ENCODE assay signal across 17 cellular contexts in genomic region chr14:99408286-99408970, GRCh38.
DNase-seq lines count a peak whose midpoint lies in the region; ATAC-seq, FAIRE-seq and TF ChIP-seq lines count a peak whose summit lies in the region.
"Had no signal": no experiment of that assay in that cellular context is flagged by ENCODE, and none has a peak within 500 bp of the region (broad histone marks: within the 10 kb centered on the region; RNA-seq: fewer than 3 reads in every experiment).

No MANE protein-coding gene starts in this region.

- no peak overlapping the region for H3K27ac ChIP-seq in RWPE2 (ENCODE audit: poor library complexity, severe bottlenecking)
- no peak overlapping the region for H3K27ac ChIP-seq in H1 (ENCODE audit: low read depth, low read length)
- H3K27ac ChIP-seq in lung (ENCODE audit: low read depth in 1 of 2, low read length in 1 of 2): peak overlapping the region in 1 of 2 donors; percentile 85

- no peak for TF ChIP-seq RAD21 in H1 (IDR thresholded peaks at IDR 0.05 in 1 of 2, conservative IDR thresholded peaks at IDR 0.05 in 1 of 2; ENCODE audit: low read depth in 2 of 2, low read length in 2 of 2)

- H3K18ac ChIP-seq in H1 (ENCODE audit: extremely low read depth, low read length): no peak overlapping the region

- no peak for TF ChIP-seq EP300 in H1 (IDR thresholded peaks at IDR 0.05; ENCODE audit: borderline replicate concordance in 1 of 2, low read depth in 2 of 2, low read length in 2 of 2)

- no peaks in the 10 kb centered on the region for H3K27me3 ChIP-seq in RWPE2 (ENCODE audit: insufficient read depth, poor library complexity, severe bottlenecking)
- H3K27me3 ChIP-seq in H1 (replicated peaks in 1 of 4; ENCODE audit: control insufficient read depth in 3 of 4, extremely low read depth in 1 of 4, insufficient read depth in 3 of 4, low read length in 3 of 4): no peaks in the 10 kb centered on the region
- H3K27me3 ChIP-seq in lung (ENCODE audit: control insufficient read depth, insufficient read depth): no peaks in the 10 kb centered on the region
- H3K27me3 ChIP-seq: BE2C, MG63 had no signal

- H2BK5ac ChIP-seq in H1 (ENCODE audit: low read depth, low read length): no peak overlapping the region

- TF ChIP-seq POLR2A in H1 (IDR thresholded peaks at IDR 0.05; ENCODE audit: control extremely low read depth in 1 of 2, low read depth in 2 of 2, low read length in 2 of 2): no peak

- no peaks in the 10 kb centered on the region for H3K9me3 Mint-ChIP-seq in stimulated activated effector memory CD8-positive, alpha-beta T cell treated with anti-CD3 and anti-CD28 coated beads, Interleukin-12 subunit alpha, Interleukin-12 subunit beta, amount 100 ng/mL, for 72 hours
- H3K9me3 Mint-ChIP-seq in T-cell: no peaks in the 10 kb centered on the region
- H3K9me3 Mint-ChIP-seq: CD8-positive, alpha-beta T cell had no signal

- H3K9me3 ChIP-seq in RWPE2 (ENCODE audit: severe bottlenecking) (no peaks in the 10 kb centered on the region), H1 (ENCODE audit: insufficient read depth in 2 of 2, low read depth in 1 of 2, low read length in 1 of 2) (no peaks in the 10 kb centered on the region), lung (ENCODE audit: control insufficient read depth in 2 of 2, insufficient read depth in 1 of 2, low read length in 1 of 2) (peaks cover 0 to 2% of the 10 kb centered on the region in 2 donors)
- H3K9me3 ChIP-seq: BE2C, HAP-1, MG63 had no signal

- H3K23ac ChIP-seq in H1 (ENCODE audit: insufficient read length): no peak overlapping the region

- no peaks in the 10 kb centered on the region for H3K27me3 Mint-ChIP-seq in T-cell

- H3K27ac Mint-ChIP-seq in stimulated activated effector memory CD8-positive, alpha-beta T cell treated with anti-CD3 and anti-CD28 coated beads, Interleukin-12 subunit alpha, Interleukin-12 subunit beta, amount 100 ng/mL, for 72 hours: peak overlapping the region; percentile 18
- no peak overlapping the region for H3K27ac Mint-ChIP-seq in T-cell
- H3K27ac Mint-ChIP-seq: CD8-positive, alpha-beta T cell had no signal

- H3K56ac ChIP-seq in H1 (replicated peaks; ENCODE audit: insufficient read length, low read depth, low read length): no peak overlapping the region

- H4K20me1 ChIP-seq in H1 (replicated peaks in 1 of 2; ENCODE audit: control insufficient read depth in 1 of 2, insufficient read depth in 2 of 2, low read length in 2 of 2): no peaks in the 10 kb centered on the region

- H4K8ac ChIP-seq in H1 (ENCODE audit: extremely low read depth, insufficient read depth, low read length): no peak overlapping the region

- no peak overlapping the region for H4K5ac ChIP-seq in H1 (ENCODE audit: insufficient read length, low read depth, low read length)

- no peak overlapping the region for H3K4me3 Mint-ChIP-seq in stimulated activated effector memory CD8-positive, alpha-beta T cell treated with anti-CD3 and anti-CD28 coated beads, Interleukin-12 subunit alpha, Interleukin-12 subunit beta, amount 100 ng/mL, for 72 hours
- no peak overlapping the region for H3K4me3 Mint-ChIP-seq in T-cell
- H3K4me3 Mint-ChIP-seq: CD8-positive, alpha-beta T cell had no signal

- no peak overlapping the region for H2BK15ac ChIP-seq in H1 (ENCODE audit: low read length)

- H3K79me2 ChIP-seq in H1 (ENCODE audit: control insufficient read depth in 1 of 2, insufficient read depth in 2 of 2, low read length in 2 of 2): no peaks in the 10 kb centered on the region

- peaks cover 76% of the 10 kb centered on the region for H3K36me3 Mint-ChIP-seq in stimulated activated effector memory CD8-positive, alpha-beta T cell treated with anti-CD3 and anti-CD28 coated beads, Interleukin-12 subunit alpha, Interleukin-12 subunit beta, amount 100 ng/mL, for 72 hours
- peaks cover 48% of the 10 kb centered on the region for H3K36me3 Mint-ChIP-seq in T-cell

- no peaks in the 10 kb centered on the region for H3K23me2 ChIP-seq in H1 (ENCODE audit: low read depth, low read length)

- H3K9ac ChIP-seq in H1 (replicated peaks in 1 of 4; ENCODE audit: extremely low read depth in 1 of 4, low read depth in 3 of 4, low read length in 3 of 4): no peak overlapping the region

- TF ChIP-seq CTCF in RWPE2 (IDR thresholded peaks at IDR 0.05; ENCODE audit: poor library complexity, severe bottlenecking): no peak
- no peak for TF ChIP-seq CTCF in H1 (IDR thresholded peaks at IDR 0.05; ENCODE audit: control extremely low read depth in 1 of 3, insufficient read depth in 1 of 3, low read depth in 1 of 3, low read length in 3 of 3)
- no peak for TF ChIP-seq CTCF in lung (IDR thresholded peaks at IDR 0.05; ENCODE audit: control extremely low read depth, extremely low read depth)

- no peak overlapping the region for H3K4ac ChIP-seq in H1 (replicated peaks; ENCODE audit: insufficient read length, low read depth, low read length)

- 0 out of 2 replicates have a peak overlapping the region, but pooled peaks have one; percentile 20 for H2BK12ac ChIP-seq in H1 (ENCODE audit: low read depth, low read length)

- ATAC-seq in RWPE2 (ENCODE audit: low read depth) (0 out of 3 replicates have a peak, but pooled peaks have one; percentile 17), lung (ENCODE audit: insufficient read depth, low FRiP score) (peak; percentile 76), T-cell (replicated peaks in 1 of 4) (no peak)
- ATAC-seq in stimulated activated effector memory CD8-positive, alpha-beta T cell treated with anti-CD3 and anti-CD28 coated beads, Interleukin-12 subunit alpha, Interleukin-12 subunit beta, amount 100 ng/mL, for 72 hours: no peak
- ATAC-seq: CD8-positive, alpha-beta T cell; Panc1 had no signal

- peaks cover 22% of the 10 kb centered on the region for H3K4me1 Mint-ChIP-seq in stimulated activated effector memory CD8-positive, alpha-beta T cell treated with anti-CD3 and anti-CD28 coated beads, Interleukin-12 subunit alpha, Interleukin-12 subunit beta, amount 100 ng/mL, for 72 hours
- peaks cover 2 to 7% (median 2%) of the 10 kb centered on the region in 3 donors for H3K4me1 Mint-ChIP-seq in T-cell

- H3K4me3 ChIP-seq in RWPE2 (ENCODE audit: severe bottlenecking): no peak overlapping the region
- H3K4me3 ChIP-seq in H1 (ENCODE audit: extremely low read depth in 1 of 4, insufficient read depth in 2 of 4, low read depth in 3 of 4, low read length in 4 of 4): no peak overlapping the region
- no peak overlapping the region for H3K4me3 ChIP-seq in lung
- H3K4me3 ChIP-seq: HAP-1, MG63 had no signal

- 81% methylated on average over 8 of the region's 8 CpGs; no CpG with 5 or more reads in 1 of the 2 experiments for WGBS in H1 (ENCODE audit: extremely low coverage in 1 of 2, insufficient coverage in 1 of 2, insufficient read length in 1 of 2, insufficient replicate concordance in 2 of 2, low coverage in 1 of 2, low lambda C conversion rate in 2 of 2, missing lambda C conversion rate in 1 of 2), 2 experiments
- 66 to 84% methylated on average over 8 of the region's 8 CpGs for WGBS in lung, 2 donors

- no peak for FAIRE-seq in H1 (lab: Jason Lieb, UNC)
- FAIRE-seq: D721Med had no signal

- no peak overlapping the region for H2AK5ac ChIP-seq in H1 (ENCODE audit: low read depth, low read length)

- H3K36me3 ChIP-seq in RWPE2 (ENCODE audit: low read depth) (peaks cover 58% of the 10 kb centered on the region), H1 (ENCODE audit: control insufficient read depth in 2 of 4, insufficient read depth in 4 of 4, low read length in 3 of 4) (peaks cover 0 to 16% (median 4%) of the 10 kb centered on the region in 4 experiments; a peak in 5 of 8 replicates), lung (ENCODE audit: control insufficient read depth in 2 of 2, insufficient read depth in 2 of 2, low read length in 2 of 2) (peaks cover 14 to 16% of the 10 kb centered on the region in 2 donors)
- H3K36me3 ChIP-seq: MG63 had no signal

- H2BK20ac ChIP-seq in H1 (ENCODE audit: low read length): no peak overlapping the region

- H2AFZ ChIP-seq in H1 (ENCODE audit: low read length): no peak overlapping the region

- H3K4me1 ChIP-seq in RWPE2 (ENCODE audit: insufficient read depth, poor library complexity, severe bottlenecking) (no peaks in the 10 kb centered on the region), H1 (replicated peaks in 1 of 4; ENCODE audit: control insufficient read depth in 3 of 4, insufficient read depth in 4 of 4, low read length in 3 of 4) (peaks cover 8 to 28% (median 19%) of the 10 kb centered on the region in 4 experiments), lung (ENCODE audit: control insufficient read depth in 2 of 2, insufficient read depth in 2 of 2, low read length in 2 of 2) (peaks cover 0 to 6% of the 10 kb centered on the region in 2 donors)
- H3K4me1 ChIP-seq: BE2C had no signal

- POLR2A ChIA-PET in H1 (lab: Charles Lee; ENCODE audit: partially characterized antibody) (interaction anchor here (0.9 kb wide), 2 partner anchors 15 to 18 kb away, joined by 3 read pairs; no protein-coding TSS in a partner anchor), T-cell (lab: Charles Lee) (no interaction called here)

- H3K4me2 ChIP-seq in H1 (ENCODE audit: insufficient read depth in 1 of 2, low read depth in 2 of 2, low read length in 2 of 2): no peak overlapping the region

- H4K91ac ChIP-seq in H1 (replicated peaks; ENCODE audit: insufficient read length, low read length): no peak overlapping the region

- H2BK120ac ChIP-seq in H1 (replicated peaks; ENCODE audit: low read depth, low read length): no peak overlapping the region

- CTCF ChIA-PET in H1 (lab: Charles Lee; ENCODE audit: partially characterized antibody) (interaction anchor here (1.0 to 15.0 kb wide), 2 partner anchors 20 to 83 kb away, joined by 3 to 447 read pairs; no protein-coding TSS in a partner anchor), T-cell (lab: Charles Lee) (no interaction called here)

- H3K79me1 ChIP-seq in H1 (ENCODE audit: low read depth, low read length): no peaks in the 10 kb centered on the region

- DNase-seq in RWPE2 (ENCODE audit: low spot score) (no peak), H1 (ENCODE audit: low read depth in 1 of 2, low spot score in 2 of 2) (no peak), lung (ENCODE audit: low spot score) (no peak), T-cell (no peak), NCI-H1436 treated with DMSO at 0.1 percent for 48 hours (lab: John Stamatoyannopoulos, UW) (no peak), NCI-H345 treated with DMSO at 0.1 percent for 48 hours (lab: John Stamatoyannopoulos, UW; ENCODE audit: unreplicated experiment) (no peak)
- peak in 1 of 2 donors; percentile 26 for DNase-seq in stimulated activated effector memory CD8-positive, alpha-beta T cell treated with anti-CD3 and anti-CD28 coated beads, Interleukin-12 subunit alpha, Interleukin-12 subunit beta, amount 100 ng/mL, for 72 hours (ENCODE audit: low spot score in 2 of 2)
- DNase-seq: BE2C; CD8-positive, alpha-beta T cell; MG63; NCI-H1092 treated with DMSO at 0.1 percent for 48 hours; NCI-H187; NCI-H2171; SHP77 had no signal

- no peak overlapping the region for H3K14ac ChIP-seq in H1 (ENCODE audit: insufficient read length)

TF ChIP-seq in H1, 55 proteins besides CTCF, POLR2A, EP300 and RAD21 (continues in another document):
- TF ChIP-seq EZH2 (IDR thresholded peaks at IDR 0.05; ENCODE audit: low read depth, low read length, severe bottlenecking): no peak
- no peak for TF ChIP-seq CHD1 (IDR thresholded peaks at IDR 0.05; ENCODE audit: low read depth, low read length)
- no peak for TF ChIP-seq JUND (IDR thresholded peaks at IDR 0.05; ENCODE audit: low read length)
- no peak for TF ChIP-seq CREB1 (IDR thresholded peaks at IDR 0.05)
- TF ChIP-seq TAF7 (optimal IDR thresholded peaks at IDR 0.05; ENCODE audit: borderline replicate concordance, low read depth, low read length): no peak

Comparison
In these comparisons a context has a peak if more than half of its experiments do, and no peak if none do; other contexts are left out.
1. ATAC-seq: peak in RWPE2 (single experiment) and lung (single experiment); none in stimulated activated effector memory CD8-positive, alpha-beta T cell treated with anti-CD3 and anti-CD28 coated beads, Interleukin-12 subunit alpha, Interleukin-12 subunit beta, amount 100 ng/mL, for 72 hours (single experiment) and T-cell (0 of 4).